8 cellular contexts compared by ENCODE assay signal in the genomic region with DNA sequence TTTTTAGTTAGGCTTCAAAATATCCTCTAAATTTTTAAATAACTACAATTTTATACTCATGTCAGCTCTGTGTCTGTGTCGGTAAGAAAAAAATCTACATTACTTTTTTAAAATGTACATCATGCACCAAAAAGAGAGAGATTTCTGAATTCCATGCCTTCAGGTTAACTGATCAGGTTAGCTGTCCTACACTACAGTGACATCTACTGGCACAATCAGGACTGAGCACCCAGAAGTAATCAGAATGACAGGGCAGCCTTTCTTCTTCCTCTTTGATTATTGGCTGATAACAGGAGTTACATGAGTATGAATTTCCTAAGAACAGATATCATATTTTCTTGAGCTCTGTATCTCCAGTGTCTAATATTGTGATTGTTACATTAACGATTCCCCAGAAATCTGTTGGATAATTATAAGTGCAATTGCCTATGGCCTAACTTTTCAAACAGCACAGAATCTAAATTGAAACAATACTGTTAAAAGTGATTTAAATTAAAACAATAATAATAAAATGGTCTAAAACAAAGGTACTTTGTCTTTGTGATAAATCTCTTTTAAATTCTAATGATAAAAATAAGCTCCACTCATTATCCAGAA. TPM values are rescaled to one million over a fixed set of nuclear protein-coding genes. Genes with fewer than 3 reads are reported as not detected.
A peak's percentile ranks its signal among the peaks of the same experiment; 100 is the strongest.
DNase-seq lines count a peak whose midpoint lies in the region; ATAC-seq and TF ChIP-seq lines count a peak whose summit lies in the region.

No MANE protein-coding gene starts in this region.

- peak; percentile 93 for TF ChIP-seq CTCF in psoas muscle (IDR thresholded peaks at IDR 0.05)

- no peaks in the 10 kb centered on the region for H3K27me3 ChIP-seq in psoas muscle (ENCODE audit: insufficient read depth in 3 of 3, low read length in 2 of 3)

- WGBS in psoas muscle, 3 donors = 1 to 4% (median 2%) methylated on average over 2 of the region's 2 CpGs

- H3K4me1 ChIP-seq in psoas muscle = no peaks in the 10 kb centered on the region

- no peaks in the 10 kb centered on the region for H3K36me3 ChIP-seq in psoas muscle (ENCODE audit: insufficient read depth in 1 of 2, low read depth in 1 of 2)

- ATAC-seq in GM19455 (IDR thresholded peaks at IDR 0.05; ENCODE audit: unreplicated experiment) = peak; percentile 82
- ATAC-seq in psoas muscle = peak; percentile 76 to 90 (median 85)
- ATAC-seq in GM21737 (IDR thresholded peaks at IDR 0.05; ENCODE audit: unreplicated experiment) = no peak

- no peak overlapping the region for H3K4me3 ChIP-seq in psoas muscle

- H3K27ac ChIP-seq in psoas muscle = no peak overlapping the region

- peak; percentile 22 for DNase-seq in CMK (ENCODE audit: low read depth)
- DNase-seq in KG1 (lab: John Stamatoyannopoulos, UW) = peak; percentile 28
- DNase-seq in RKO (ENCODE audit: low spot score) = peak; percentile 72
- DNase-seq in activated gamma-delta T cell treated with anti-CD3 and anti-CD28 coated beads, Interleukin-2, amount 50 U/mL, for 16 hours (ENCODE audit: low read depth) = peak; percentile 40
- DNase-seq in glomerular visceral epithelial cell (ENCODE audit: extremely low spot score) = peak; percentile 65
- no peak for DNase-seq in psoas muscle

- intact Hi-C loops in psoas muscle (cut with DNase I) = loop anchor here (1.0 to 10.0 kb wide), 6 partner anchors 193 to 496 kb away; partner anchors contain the start of genes IL6 (in 2 of the 2) and TOMM7 (in 1 of the 2)

- no peaks in the 10 kb centered on the region for H3K9me3 ChIP-seq in psoas muscle

RNA-seq across cellular contexts. Expression of gene HYCC1, which starts 41.8 kb away (rescaled TPM):
- 10 to 100 TPM; 24.0 to 63.9 (median 50.5) TPM for total RNA-seq in psoas muscle
- polyA plus RNA-seq in psoas muscle = 10 to 100 TPM; 14.6 to 30.1 (median 15.6) TPM

RNA-seq across cellular contexts. Expression of gene KLHL7, which starts 49.9 kb away (rescaled TPM):
- 10 to 100 TPM; 11.6 to 14.6 (median 13.8) TPM for total RNA-seq in psoas muscle
- 10 to 100 TPM; 10.6 to 18.0 (median 13.6) TPM for polyA plus RNA-seq in psoas muscle

Comparison
In these comparisons a context has a peak if more than half of its experiments do, and no peak if none do; other contexts are left out.
1. DNase-seq: peak in CMK (single experiment), KG1 (single experiment), RKO (single experiment), activated gamma-delta T cell treated with anti-CD3 and anti-CD28 coated beads, Interleukin-2, amount 50 U/mL, for 16 hours (single experiment) and glomerular visceral epithelial cell (single experiment); none in psoas muscle (0 of 2).